In genomic region chr13:100209857-100210580, GRCh38 we compare ENCODE assay signal across 13 cellular contexts.
DNase-seq lines count a peak whose midpoint lies in the region; ATAC-seq and TF ChIP-seq lines count a peak whose summit lies in the region.
"Had no signal": no experiment of that assay in that cellular context is flagged by ENCODE, and none has a peak within 500 bp of the region (broad histone marks: within the 10 kb centered on the region; RNA-seq: fewer than 3 reads in every experiment).

No MANE protein-coding gene starts in this region.

- peak; percentile 20 for DNase-seq in AG08396 (ENCODE audit: low spot score)
- DNase-seq in HFFc6 = peak; percentile 65
- DNase-seq in amniotic stem cell (lab: John Stamatoyannopoulos, UW) = peak; percentile 21
- DNase-seq in foreskin keratinocyte = peak in 1 of 2 donors; percentile 75
- DNase-seq in stimulated activated naive B cell treated with anti-CD40 and anti-IgM and Interleukin-4, amounts not matched to agents 10 μg/mL and 1 μg/mL and 100 μg/mL, for 72 hours = no peak
- DNase-seq in aorta = no peak
- DNase-seq in naive thymus-derived CD8-positive, alpha-beta T cell = no peak
- DNase-seq in Kasumi-1 (lab: John Stamatoyannopoulos, UW) = no peak
- DNase-seq: CD4-positive, alpha-beta memory T cell; cortex of kidney had no signal

- no peaks in the 10 kb centered on the region for H3K27me3 ChIP-seq in foreskin keratinocyte
- no peaks in the 10 kb centered on the region for H3K27me3 ChIP-seq in aorta (ENCODE audit: control insufficient read depth in 1 of 2, insufficient read depth in 2 of 2, low read length in 1 of 2)
- H3K27me3 ChIP-seq: vagina had no signal

- H3K4me3 Mint-ChIP-seq in HFFc6 = peak overlapping the region; percentile 53
- no peak overlapping the region for H3K4me3 Mint-ChIP-seq in stimulated activated naive B cell treated with anti-CD40 and anti-IgM and Interleukin-4, amounts not matched to agents 10 μg/mL and 1 μg/mL and 100 μg/mL, for 72 hours
- no peak overlapping the region for H3K4me3 Mint-ChIP-seq in naive thymus-derived CD8-positive, alpha-beta T cell
- H3K4me3 Mint-ChIP-seq: CD4-positive, alpha-beta memory T cell had no signal

- H3K36me3 ChIP-seq in aorta (ENCODE audit: control insufficient read depth in 1 of 2, insufficient read depth in 2 of 2, low read length in 1 of 2) = no peaks in the 10 kb centered on the region
- H3K36me3 ChIP-seq: HAP-1, vagina had no signal

- intact Hi-C loops in aorta (cut with DNase I) = no loop called here

- peak overlapping the region; percentile 91 for H3K27ac Mint-ChIP-seq in HFFc6
- no peak overlapping the region for H3K27ac Mint-ChIP-seq in stimulated activated naive B cell treated with anti-CD40 and anti-IgM and Interleukin-4, amounts not matched to agents 10 μg/mL and 1 μg/mL and 100 μg/mL, for 72 hours
- H3K27ac Mint-ChIP-seq in naive thymus-derived CD8-positive, alpha-beta T cell = no peak overlapping the region
- H3K27ac Mint-ChIP-seq: activated T-helper 2 cell treated with anti-CD3 and anti-CD28 coated beads, Interferon-gamma antibody, Interleukin-2, Interleukin-4, amounts not matched to agents 10 μg/mL and 5 μg/mL and 100 μg/mL, durations not matched to agents 14 hours and 24 hours and 36 hours; CD4-positive, alpha-beta memory T cell had no signal

- H3K9me3 ChIP-seq in aorta (ENCODE audit: control insufficient read depth, low read length) = no peaks in the 10 kb centered on the region
- H3K9me3 ChIP-seq: HAP-1, vagina had no signal

- peak overlapping the region; percentile 57 for H3K27ac ChIP-seq in foreskin keratinocyte
- H3K27ac ChIP-seq in aorta (ENCODE audit: low read depth in 1 of 2, low read length in 2 of 2) = no peak overlapping the region
- H3K27ac ChIP-seq: vagina had no signal

- no peaks in the 10 kb centered on the region; the same call in 1 of the 2 replicates for H3K9me3 Mint-ChIP-seq in HFFc6
- peaks cover 0 to 7% of the 10 kb centered on the region in 2 donors for H3K9me3 Mint-ChIP-seq in stimulated activated naive B cell treated with anti-CD40 and anti-IgM and Interleukin-4, amounts not matched to agents 10 μg/mL and 1 μg/mL and 100 μg/mL, for 72 hours
- H3K9me3 Mint-ChIP-seq in naive thymus-derived CD8-positive, alpha-beta T cell = peaks cover 0 to 10% (median 0%) of the 10 kb centered on the region in 9 donors

- peaks cover 81% of the 10 kb centered on the region for H3K4me1 Mint-ChIP-seq in HFFc6 (ENCODE audit: low read depth)
- H3K4me1 Mint-ChIP-seq in stimulated activated naive B cell treated with anti-CD40 and anti-IgM and Interleukin-4, amounts not matched to agents 10 μg/mL and 1 μg/mL and 100 μg/mL, for 72 hours = peaks cover 12 to 13% of the 10 kb centered on the region in 2 donors
- H3K4me1 Mint-ChIP-seq in naive thymus-derived CD8-positive, alpha-beta T cell = peaks cover 2 to 15% (median 5%) of the 10 kb centered on the region in 4 donors

- H3K4me1 ChIP-seq in foreskin keratinocyte (peaks cover 41% of the 10 kb centered on the region), aorta (ENCODE audit: control insufficient read depth in 1 of 2, insufficient read depth in 2 of 2, low read length in 2 of 2) (no peaks in the 10 kb centered on the region)
- H3K4me1 ChIP-seq: HAP-1, vagina had no signal

- no peak for TF ChIP-seq CTCF in HFFc6 (IDR thresholded peaks at IDR 0.05)
- no peak for TF ChIP-seq CTCF in foreskin keratinocyte (conservative IDR thresholded peaks at IDR 0.05)

- H3K36me3 Mint-ChIP-seq in HFFc6 (ENCODE audit: low read depth) = peaks cover 39% of the 10 kb centered on the region
- peaks cover 8 to 35% of the 10 kb centered on the region in 2 donors for H3K36me3 Mint-ChIP-seq in stimulated activated naive B cell treated with anti-CD40 and anti-IgM and Interleukin-4, amounts not matched to agents 10 μg/mL and 1 μg/mL and 100 μg/mL, for 72 hours
- peaks cover 30 to 43% (median 40%) of the 10 kb centered on the region in 3 donors for H3K36me3 Mint-ChIP-seq in naive thymus-derived CD8-positive, alpha-beta T cell

- H3K27me3 Mint-ChIP-seq in HFFc6 (ENCODE audit: insufficient read depth) = 0 out of 2 replicates have a peak, but pooled peaks cover 2% of the 10 kb centered on the region
- peaks cover 0 to 3% of the 10 kb centered on the region in 2 donors for H3K27me3 Mint-ChIP-seq in stimulated activated naive B cell treated with anti-CD40 and anti-IgM and Interleukin-4, amounts not matched to agents 10 μg/mL and 1 μg/mL and 100 μg/mL, for 72 hours
- H3K27me3 Mint-ChIP-seq in naive thymus-derived CD8-positive, alpha-beta T cell = no peaks in the 10 kb centered on the region
- H3K27me3 Mint-ChIP-seq: CD4-positive, alpha-beta memory T cell had no signal

- no peak overlapping the region for H3K4me3 ChIP-seq in aorta (ENCODE audit: low read length in 2 of 2)
- H3K4me3 ChIP-seq: HAP-1, vagina had no signal

- peak; percentile 79 for ATAC-seq in foreskin keratinocyte
- no peak for ATAC-seq in stimulated activated naive B cell treated with anti-CD40 and anti-IgM and Interleukin-4, amounts not matched to agents 10 μg/mL and 1 μg/mL and 100 μg/mL, for 72 hours (replicated peaks)
- no peak for ATAC-seq in aorta (ENCODE audit: low FRiP score)
- ATAC-seq in naive thymus-derived CD8-positive, alpha-beta T cell = no peak

- POLR2A ChIA-PET in naive thymus-derived CD8-positive, alpha-beta T cell (lab: Charles Lee) = no interaction called here

- 90 to 93% methylated on average over 5 of the region's 5 CpGs for WGBS in aorta, 2 donors

Comparison
In these comparisons a context has a peak if more than half of its experiments do, and no peak if none do; other contexts are left out.
1. DNase-seq: peak in AG08396 (single experiment), HFFc6 (single experiment) and amniotic stem cell (single experiment); none in stimulated activated naive B cell treated with anti-CD40 and anti-IgM and Interleukin-4, amounts not matched to agents 10 μg/mL and 1 μg/mL and 100 μg/mL, for 72 hours (single experiment), aorta (0 of 2), naive thymus-derived CD8-positive, alpha-beta T cell (0 of 10) and Kasumi-1 (0 of 2).